8 cellular contexts compared by ENCODE assay signal in genomic region chr2:41720298-41720697, GRCh38.
DNase-seq lines count a peak whose midpoint lies in the region; ATAC-seq lines count a peak whose summit lies in the region.

No MANE protein-coding gene starts in this region.

- no peak overlapping the region for H4K8ac ChIP-seq in neuronal stem cell (ENCODE audit: low read depth, low read length)

- H3K4ac ChIP-seq in neuronal stem cell (ENCODE audit: low read length), result no peak overlapping the region

- no peak overlapping the region for H3K14ac ChIP-seq in neuronal stem cell (ENCODE audit: low read length)

- H3K18ac ChIP-seq in neuronal stem cell (ENCODE audit: low read length), result no peak overlapping the region

- no peak overlapping the region for H2BK5ac ChIP-seq in neuronal stem cell (ENCODE audit: low read length)

- H3K4me1 ChIP-seq in mesodermal cell (ENCODE audit: control insufficient read depth, insufficient read depth, low read length, poor library complexity, severe bottlenecking), result no peaks in the 10 kb centered on the region
- peaks cover 13 to 16% of the 10 kb centered on the region in 2 donors for H3K4me1 ChIP-seq in neuronal stem cell (ENCODE audit: control insufficient read depth in 2 of 2, insufficient read depth in 1 of 2, low read depth in 1 of 2, low read length in 2 of 2)

- no peak overlapping the region for H2BK120ac ChIP-seq in neuronal stem cell (ENCODE audit: low read depth, low read length)

- no peak overlapping the region for H3K23ac ChIP-seq in neuronal stem cell (ENCODE audit: low read depth, low read length, poor library complexity)

- no peak overlapping the region for H2BK15ac ChIP-seq in neuronal stem cell (ENCODE audit: low read length)

- ATAC-seq in GM18870 (IDR thresholded peaks at IDR 0.05; ENCODE audit: unreplicated experiment), result peak; percentile 62
- ATAC-seq in GM21619 (IDR thresholded peaks at IDR 0.05; ENCODE audit: unreplicated experiment), result peak; percentile 52
- peak; percentile 44 for ATAC-seq in HG03457 (IDR thresholded peaks at IDR 0.05; ENCODE audit: unreplicated experiment)

- H3K4me3 ChIP-seq in mesodermal cell (ENCODE audit: extremely low read depth, insufficient read depth, low read length, poor library complexity, severe bottlenecking), result no peak overlapping the region
- H3K4me3 ChIP-seq in neuronal stem cell (ENCODE audit: low read length in 2 of 2), result no peak overlapping the region

- H3K36me3 ChIP-seq in mesodermal cell (ENCODE audit: control insufficient read depth, insufficient read depth, low read length) (no peaks in the 10 kb centered on the region), neuronal stem cell (replicated peaks in 1 of 2; ENCODE audit: control insufficient read depth in 2 of 2, insufficient read depth in 2 of 2, low read length in 2 of 2) (no peaks in the 10 kb centered on the region)

- no peak overlapping the region for H3K4me2 ChIP-seq in neuronal stem cell (ENCODE audit: insufficient read depth, low read length, poor library complexity, severe bottlenecking)

- H3K27ac ChIP-seq in mesodermal cell (ENCODE audit: low read depth, low read length, severe bottlenecking) (peak overlapping the region; percentile 16), neuronal stem cell (replicated peaks; ENCODE audit: low read length) (no peak overlapping the region)

- no peak overlapping the region for H2AK5ac ChIP-seq in neuronal stem cell (ENCODE audit: low read depth, low read length)

- DNase-seq in SKM-1 treated with dmso at 0.1 percent for 144 hours (lab: John Stamatoyannopoulos, UW; ENCODE audit: unreplicated experiment) (no peak), neuronal stem cell (ENCODE audit: low spot score) (no peak), NCI-H524 treated with DMSO at 0.1 percent for 48 hours (lab: John Stamatoyannopoulos, UW) (no peak)
- DNase-seq in activated CD4-positive, alpha-beta T cell treated with anti-CD3 and anti-CD28 coated beads for 4 hours, result no peak

- WGBS in mesodermal cell (ENCODE audit: insufficient coverage in 2 of 2), 2 experiments, result no CpG with 5 or more reads among the region's 1 CpG
- no CpG with 5 or more reads among the region's 1 CpG for WGBS in neuronal stem cell (ENCODE audit: extremely low coverage in 2 of 2, insufficient read length in 2 of 2, insufficient replicate concordance in 1 of 2), 2 donors

- H4K91ac ChIP-seq in neuronal stem cell (ENCODE audit: low read depth, low read length, poor library complexity), result no peak overlapping the region

- no peaks in the 10 kb centered on the region for H3K9me3 ChIP-seq in mesodermal cell (ENCODE audit: control insufficient read depth, low read length)
- H3K9me3 ChIP-seq in neuronal stem cell (replicated peaks in 1 of 2; ENCODE audit: control insufficient read depth in 2 of 2, insufficient read depth in 1 of 2, low read depth in 1 of 2, low read length in 2 of 2), result peaks cover 0 to 4% of the 10 kb centered on the region in 2 donors

- no peak overlapping the region for H2AFZ ChIP-seq in neuronal stem cell (ENCODE audit: low read length)

- no peaks in the 10 kb centered on the region for H3K27me3 ChIP-seq in neuronal stem cell (ENCODE audit: control insufficient read depth in 3 of 3, insufficient read depth in 3 of 3, low read depth in 1 of 3, low read length in 3 of 3)

- no peak overlapping the region for H3K9ac ChIP-seq in neuronal stem cell (ENCODE audit: low read depth, low read length, poor library complexity)

- no peaks in the 10 kb centered on the region for H3K79me1 ChIP-seq in neuronal stem cell (ENCODE audit: low read depth, low read length)

- H2BK12ac ChIP-seq in neuronal stem cell (ENCODE audit: low read length), result no peak overlapping the region
